8 cellular contexts compared by ENCODE assay signal in genomic region chr11:27718346-27718852, GRCh38. TPM values are rescaled to one million over a fixed set of nuclear protein-coding genes. Genes with fewer than 3 reads are reported as not detected.
DNase-seq lines count a peak whose midpoint lies in the region; ATAC-seq and TF ChIP-seq lines count a peak whose summit lies in the region.

No MANE protein-coding gene starts in this region.

- no peak for ATAC-seq in T-cell (replicated peaks in 1 of 4)

- no peak for TF ChIP-seq POLR2A in erythroblast (IDR thresholded peaks at IDR 0.05; ENCODE audit: low read length)

- H3K27ac Mint-ChIP-seq in Calu3 (ENCODE audit: unreplicated experiment) (peak overlapping the region; percentile 82), T-cell (peak overlapping the region in 1 of 2 donors; percentile 6)

- H3K9me3 Mint-ChIP-seq in Calu3 (ENCODE audit: low read depth, unreplicated experiment) (no peaks in the 10 kb centered on the region), T-cell (peaks cover 6 to 14% (median 11%) of the 10 kb centered on the region in 3 donors)

- no peaks in the 10 kb centered on the region for H3K36me3 ChIP-seq in ascending aorta
- H3K36me3 ChIP-seq in iPS-18a (ENCODE audit: control insufficient read depth, low read depth, low read length): no peaks in the 10 kb centered on the region

- peak overlapping the region; percentile 90 for H3K9ac ChIP-seq in iPS-18a (ENCODE audit: low read length)

- intact Hi-C loops in Calu3 (cut with micrococcal nuclease; ENCODE audit: unreplicated experiment) (loop anchor here (5.0 kb wide), 1 partner anchor 119 kb away; no protein-coding TSS in a partner anchor), ascending aorta (cut with DNase I) (no loop called here)

- no peak overlapping the region for H3K27ac ChIP-seq in ascending aorta
- peak overlapping the region; percentile 88 for H3K27ac ChIP-seq in iPS-18a (ENCODE audit: low read length)
- peak overlapping the region; percentile 19 for H3K27ac ChIP-seq in temporal lobe (ENCODE audit: low read depth, low read length)

- CTCF ChIA-PET in Calu3 (lab: Charles Lee): interaction anchor here (0.6 to 1.2 kb wide), 4 partner anchors 10 to 937 kb away, joined by 3 to 4 read pairs (median 4); no protein-coding TSS in a partner anchor
- CTCF ChIA-PET in T-cell (lab: Charles Lee): no interaction called here

- H3K4me3 ChIP-seq in ascending aorta (peak overlapping the region; percentile 53 to 63), iPS-18a (ENCODE audit: low read length) (peak overlapping the region; percentile 81)

- DNase-seq in Calu3: peak; percentile 48
- DNase-seq in NCI-H187 (lab: John Stamatoyannopoulos, UW): peak; percentile 61
- DNase-seq in ascending aorta (ENCODE audit: low spot score in 2 of 2): no peak
- DNase-seq in T-cell: no peak
- no peak for DNase-seq in erythroblast (lab: John Stamatoyannopoulos, UW)
- no peak for DNase-seq in SKM-1 treated with dmso at 0.1 percent for 144 hours (lab: John Stamatoyannopoulos, UW; ENCODE audit: unreplicated experiment)

- H3K36me3 Mint-ChIP-seq in Calu3 (ENCODE audit: insufficient read depth, unreplicated experiment) (peaks cover 26% of the 10 kb centered on the region), T-cell (no peaks in the 10 kb centered on the region)

- H3K4me1 Mint-ChIP-seq in Calu3 (ENCODE audit: low read depth, unreplicated experiment) (peaks cover 15% of the 10 kb centered on the region), T-cell (peaks cover 6 to 12% (median 9%) of the 10 kb centered on the region in 3 donors)

- no TSS peak for BruUV-seq in Calu3 (replicated peaks; lab: Mats Ljungman, UMichigan)

- POLR2A ChIA-PET in T-cell (lab: Charles Lee): no interaction called here

- H3K27me3 Mint-ChIP-seq in Calu3 (ENCODE audit: unreplicated experiment): peaks cover 56% of the 10 kb centered on the region
- H3K27me3 Mint-ChIP-seq in T-cell: peaks cover 56 to 60% of the 10 kb centered on the region in 2 donors

- H3K27me3 ChIP-seq in ascending aorta: peaks cover 31% of the 10 kb centered on the region
- peaks cover 38% of the 10 kb centered on the region for H3K27me3 ChIP-seq in iPS-18a (ENCODE audit: control insufficient read depth, insufficient read depth, low read length)

- TF ChIP-seq CTCF in Calu3 (IDR thresholded peaks at IDR 0.05; ENCODE audit: unreplicated experiment) (no peak), ascending aorta (IDR thresholded peaks at IDR 0.05) (no peak)

- H3K4me1 ChIP-seq in ascending aorta (peaks cover 9 to 16% of the 10 kb centered on the region in 2 donors), iPS-18a (ENCODE audit: control insufficient read depth, low read depth, low read length) (peaks cover 23% of the 10 kb centered on the region)

- H3K9me3 ChIP-seq in ascending aorta: no peaks in the 10 kb centered on the region
- no peaks in the 10 kb centered on the region for H3K9me3 ChIP-seq in iPS-18a (ENCODE audit: control insufficient read depth, low read depth, low read length)

- H3K4me3 Mint-ChIP-seq in Calu3 (ENCODE audit: low read depth, unreplicated experiment): peak overlapping the region; percentile 89
- no peak overlapping the region for H3K4me3 Mint-ChIP-seq in T-cell

RNA-seq across cellular contexts. Expression of gene BDNF, which starts 18.1 kb away (rescaled TPM):
- total RNA-seq in Calu3 (2022) (7.9 and 8.3 TPM in 2 replicates), ascending aorta (4.7 TPM), temporal lobe (5.2 TPM), T-cell (under 1 TPM in 1 of 5 donors, not detected in 4; 0.09 TPM)

Comparison
In these comparisons a context has a peak if more than half of its experiments do, and no peak if none do; other contexts are left out.
1. DNase-seq: peak in Calu3 (single experiment) and NCI-H187 (2 of 2); none in ascending aorta (0 of 2), T-cell (0 of 34), erythroblast (0 of 2) and SKM-1 treated with dmso at 0.1 percent for 144 hours (single experiment).
2. H3K27ac ChIP-seq: peak in iPS-18a (single experiment) and temporal lobe (single experiment); none in ascending aorta (0 of 2).